Comparison of ENCODE assay signal across 8 cellular contexts in genomic region chr12:6430124-6430989, GRCh38. TPM values are rescaled to one million over a fixed set of nuclear protein-coding genes. Genes with fewer than 3 reads are reported as not detected.
DNase-seq lines count a peak whose midpoint lies in the region; ATAC-seq and TF ChIP-seq lines count a peak whose summit lies in the region.

No MANE protein-coding gene starts in this region.

- peaks cover 73% of the 10 kb centered on the region for H3K4me1 Mint-ChIP-seq in activated CD4-positive, alpha-beta T cell treated with anti-CD3 and anti-CD28 coated beads, Interleukin-2, amount 10 ng/mL, durations not matched to agents 7 days and 5 days

- no peaks in the 10 kb centered on the region for H3K27me3 ChIP-seq in BLaER1 treated with 17β-estradiol and CSF1 and Interleukin-3, amounts not matched to agents 10 nM and 100 nM
- no peaks in the 10 kb centered on the region for H3K27me3 ChIP-seq in tibial nerve

- H3K27ac Mint-ChIP-seq in activated CD4-positive, alpha-beta T cell treated with anti-CD3 and anti-CD28 coated beads, Interleukin-2, amount 10 ng/mL, durations not matched to agents 7 days and 5 days: peak overlapping the region; percentile 57

- ATAC-seq in HG03045 (IDR thresholded peaks at IDR 0.05; ENCODE audit: unreplicated experiment): no peak

- H3K4me1 ChIP-seq in BLaER1 treated with 17β-estradiol and CSF1 and Interleukin-3, amounts not matched to agents 10 nM and 100 nM: peaks cover 72 to 97% (median 92%) of the 10 kb centered on the region in 10 experiments
- peaks cover 0 to 19% (median 5%) of the 10 kb centered on the region in 4 donors for H3K4me1 ChIP-seq in tibial nerve

- TF ChIP-seq POLR2A in erythroblast (IDR thresholded peaks at IDR 0.05; ENCODE audit: low read length): peak; percentile 83
- TF ChIP-seq POLR2A in tibial nerve (IDR thresholded peaks at IDR 0.05): no peak

- H3K9me3 ChIP-seq in BLaER1 treated with 17β-estradiol and CSF1 and Interleukin-3, amounts not matched to agents 10 nM and 100 nM (replicated peaks in 1 of 11): no peaks in the 10 kb centered on the region
- no peaks in the 10 kb centered on the region for H3K9me3 ChIP-seq in tibial nerve

- H3K27me3 Mint-ChIP-seq in activated CD4-positive, alpha-beta T cell treated with anti-CD3 and anti-CD28 coated beads, Interleukin-2, amount 10 ng/mL, durations not matched to agents 7 days and 5 days: no peaks in the 10 kb centered on the region

- peak overlapping the region; percentile 60 to 87 (median 76) for H3K4me2 ChIP-seq in BLaER1 treated with 17β-estradiol and CSF1 and Interleukin-3, amounts not matched to agents 10 nM and 100 nM

- DNase-seq in LHCN-M2 (ENCODE audit: low read depth) (peak; percentile 98), erythroblast (lab: John Stamatoyannopoulos, UW) (peak; percentile 98), myocyte (ENCODE audit: low read depth) (peak; percentile 95), tibial nerve (ENCODE audit: low spot score in 2 of 2) (peak; percentile 84 to 87), cerebellar cortex (ENCODE audit: low spot score) (no peak)
- no peak for DNase-seq in activated CD4-positive, alpha-beta T cell treated with anti-CD3 and anti-CD28 coated beads, Interleukin-2, amount 10 ng/mL, durations not matched to agents 7 days and 5 days

- WGBS in tibial nerve, 2 donors: 16 to 21% methylated on average over 19 of the region's 19 CpGs

- H3K9ac ChIP-seq in BLaER1 treated with 17β-estradiol and CSF1 and Interleukin-3, amounts not matched to agents 10 nM and 100 nM: peak overlapping the region; percentile 44 to 75 (median 61); a peak in 19 of 22 replicates

- no peaks in the 10 kb centered on the region for H3K36me3 Mint-ChIP-seq in activated CD4-positive, alpha-beta T cell treated with anti-CD3 and anti-CD28 coated beads, Interleukin-2, amount 10 ng/mL, durations not matched to agents 7 days and 5 days (ENCODE audit: low read depth)

- H3K36me3 ChIP-seq in BLaER1 treated with 17β-estradiol and CSF1 and Interleukin-3, amounts not matched to agents 10 nM and 100 nM: no peaks in the 10 kb centered on the region
- H3K36me3 ChIP-seq in tibial nerve: no peaks in the 10 kb centered on the region

- peak overlapping the region; percentile 62 to 98 (median 76); a peak in 21 of 22 replicates for H3K27ac ChIP-seq in BLaER1 treated with 17β-estradiol and CSF1 and Interleukin-3, amounts not matched to agents 10 nM and 100 nM
- H3K27ac ChIP-seq in tibial nerve: peak overlapping the region; percentile 43 to 93 (median 78)

- H3K4me3 ChIP-seq in BLaER1 treated with 17β-estradiol and CSF1 and Interleukin-3, amounts not matched to agents 10 nM and 100 nM: peak overlapping the region in 5 of 10 experiments; percentile 0 to 45 (median 13); a peak in 3 of 20 replicates
- peak overlapping the region; percentile 9 to 39 (median 18) for H3K4me3 ChIP-seq in tibial nerve

- peak in 1 of 5 experiments; percentile 23 for TF ChIP-seq CTCF in tibial nerve (IDR thresholded peaks at IDR 0.05)

- POLR2A ChIA-PET in activated CD4-positive, alpha-beta T cell treated with anti-CD3 and anti-CD28 coated beads, Interleukin-2, amount 10 ng/mL, durations not matched to agents 7 days and 5 days (lab: Charles Lee): no interaction called here

- peak; percentile 44 to 88 for TF ChIP-seq EP300 in tibial nerve (IDR thresholded peaks at IDR 0.05)

- CTCF ChIA-PET in activated CD4-positive, alpha-beta T cell treated with anti-CD3 and anti-CD28 coated beads, Interleukin-2, amount 10 ng/mL, durations not matched to agents 7 days and 5 days (lab: Charles Lee): interaction anchor here (0.6 kb wide), 1 partner anchor 124 kb away, joined by 3 read pairs; no protein-coding TSS in a partner anchor

- H3K9me3 Mint-ChIP-seq in activated CD4-positive, alpha-beta T cell treated with anti-CD3 and anti-CD28 coated beads, Interleukin-2, amount 10 ng/mL, durations not matched to agents 7 days and 5 days: no peaks in the 10 kb centered on the region

- no peak overlapping the region for H3K4me3 Mint-ChIP-seq in activated CD4-positive, alpha-beta T cell treated with anti-CD3 and anti-CD28 coated beads, Interleukin-2, amount 10 ng/mL, durations not matched to agents 7 days and 5 days

- H4K20me1 ChIP-seq in BLaER1 treated with 17β-estradiol and CSF1 and Interleukin-3, amounts not matched to agents 10 nM and 100 nM: no peaks in the 10 kb centered on the region

RNA-seq across cellular contexts. Expression of gene CD27, which starts 14.4 kb away (rescaled TPM):
- 0.17 and 0.19 TPM in 2 replicates for total RNA-seq in LHCN-M2 (2014; rRNA removed)
- 0.46 TPM for polyA plus RNA-seq in LHCN-M2 (2012)
- 100 to 1,000 TPM; 115 to 134 TPM for total RNA-seq in activated CD4-positive, alpha-beta T cell treated with anti-CD3 and anti-CD28 coated beads, Interleukin-2, amount 10 ng/mL, durations not matched to agents 7 days and 5 days
- not detected in 2 replicates for total RNA-seq in myocyte
- polyA plus RNA-seq in myocyte (2012): 0.87 TPM
- total RNA-seq in tibial nerve: under 1 TPM in 2 of 4 donors, not detected in 2; 0.44 to 0.63 TPM

RNA-seq across cellular contexts. Expression of gene TAPBPL, which starts 21.5 kb away (rescaled TPM):
- 8.5 and 9.4 TPM in 2 replicates for total RNA-seq in LHCN-M2 (2014; rRNA removed)
- 7.5 TPM for polyA plus RNA-seq in LHCN-M2 (2012)
- total RNA-seq in activated CD4-positive, alpha-beta T cell treated with anti-CD3 and anti-CD28 coated beads, Interleukin-2, amount 10 ng/mL, durations not matched to agents 7 days and 5 days: 10 to 100 TPM; 45.8 to 47.9 TPM
- 10.9 and 14.0 TPM in 2 replicates for total RNA-seq in myocyte
- polyA plus RNA-seq in myocyte (2012): 12.9 TPM
- total RNA-seq in tibial nerve: 10 to 100 TPM; 13.9 to 31.9 (median 25.2) TPM

RNA-seq across cellular contexts. Expression of gene VAMP1, which starts 40.1 kb away (rescaled TPM):
- total RNA-seq in LHCN-M2 (2014; rRNA removed): 8.0 and 12.9 TPM in 2 replicates
- polyA plus RNA-seq in LHCN-M2 (2012): 16.5 TPM
- 10 to 100 TPM; 61.4 to 73.4 TPM for total RNA-seq in activated CD4-positive, alpha-beta T cell treated with anti-CD3 and anti-CD28 coated beads, Interleukin-2, amount 10 ng/mL, durations not matched to agents 7 days and 5 days
- 19.2 and 23.7 TPM in 2 replicates for total RNA-seq in myocyte
- 38.2 TPM for polyA plus RNA-seq in myocyte (2012)
- 10 to 100 TPM; 12.0 to 31.0 (median 19.3) TPM for total RNA-seq in tibial nerve

RNA-seq across cellular contexts. Expression of gene LTBR, which starts 46.4 kb away (rescaled TPM):
- 152 and 184 TPM in 2 replicates for total RNA-seq in LHCN-M2 (2014; rRNA removed)
- 103 TPM for polyA plus RNA-seq in LHCN-M2 (2012)
- total RNA-seq in activated CD4-positive, alpha-beta T cell treated with anti-CD3 and anti-CD28 coated beads, Interleukin-2, amount 10 ng/mL, durations not matched to agents 7 days and 5 days: not detected
- 135 and 146 TPM in 2 replicates for total RNA-seq in myocyte
- 103 TPM for polyA plus RNA-seq in myocyte (2012)
- 100 to 1,000 TPM; 119 to 234 (median 151) TPM for total RNA-seq in tibial nerve

RNA-seq across cellular contexts. Expression of gene SCNN1A, which starts 55.0 kb away (rescaled TPM):
- total RNA-seq in LHCN-M2 (2014; rRNA removed) (0.32 and 0.69 TPM in 2 replicates), myocyte (0.13 and 1.0 TPM in 2 replicates), tibial nerve (10 to 100 TPM; 15.9 to 46.5 (median 18.8) TPM)
- polyA plus RNA-seq in LHCN-M2 (2012): 1.8 TPM
- total RNA-seq in activated CD4-positive, alpha-beta T cell treated with anti-CD3 and anti-CD28 coated beads, Interleukin-2, amount 10 ng/mL, durations not matched to agents 7 days and 5 days: under 1 TPM; 0.54 to 0.67 TPM
- polyA plus RNA-seq in myocyte (2012): 0.59 TPM

Comparison
In these comparisons a context has a peak if more than half of its experiments do, and no peak if none do; other contexts are left out.
1. DNase-seq: peak in LHCN-M2 (single experiment), erythroblast (2 of 2), myocyte (single experiment) and tibial nerve (2 of 2); none in activated CD4-positive, alpha-beta T cell treated with anti-CD3 and anti-CD28 coated beads, Interleukin-2, amount 10 ng/mL, durations not matched to agents 7 days and 5 days (single experiment) and cerebellar cortex (single experiment).
2. RNA of gene CD27, which starts 14.4 kb away (total RNA-seq): 115 to 134 TPM in activated CD4-positive, alpha-beta T cell treated with anti-CD3 and anti-CD28 coated beads, Interleukin-2, amount 10 ng/mL, durations not matched to agents 7 days and 5 days; 0.44 to 0.63 TPM in tibial nerve, 0.17 to 0.19 TPM in LHCN-M2 and not detected in myocyte; every median in the first group is over 10 times any median in the second.